In genomic region chr5:18466731-18467130, GRCh38 we compare ENCODE assay signal across 21 cellular contexts.
DNase-seq lines count a peak whose midpoint lies in the region; ATAC-seq and TF ChIP-seq lines count a peak whose summit lies in the region.
"Had no signal": no experiment of that assay in that cellular context is flagged by ENCODE, and none has a peak within 500 bp of the region (broad histone marks: within the 10 kb centered on the region; RNA-seq: fewer than 3 reads in every experiment).

No MANE protein-coding gene starts in this region.

- H2AFZ ChIP-seq in SU-DHL-6 (ENCODE audit: low read depth, low read length, severe bottlenecking) (peak overlapping the region; percentile 43), neuronal stem cell (ENCODE audit: low read length) (peak overlapping the region; percentile 64)
- H2AFZ ChIP-seq: GM23338 had no signal

- H3K9ac ChIP-seq in SU-DHL-6 (ENCODE audit: low read length) (no peak overlapping the region), neuronal stem cell (ENCODE audit: low read depth, low read length, poor library complexity) (no peak overlapping the region)
- H3K9ac ChIP-seq: BLaER1 had no signal

- H3K4me3 Mint-ChIP-seq in activated naive CD8-positive, alpha-beta T cell treated with anti-CD3 and anti-CD28 coated beads, Interleukin-2, amount 50 U/mL, for 24 hours, result no peak overlapping the region
- no peak overlapping the region for H3K4me3 Mint-ChIP-seq in activated CD8-positive, alpha-beta T cell treated with anti-CD3 and anti-CD28 coated beads, Interleukin-2, amount 10 ng/mL, durations not matched to agents 7 days and 5 days
- H3K4me3 Mint-ChIP-seq in activated T-cell treated with anti-CD3 and anti-CD28 coated beads, Interleukin-2, amount 50 U/mL, for 4 hours, result no peak overlapping the region
- H3K4me3 Mint-ChIP-seq: B cell; CD4-positive, CD25-positive, alpha-beta regulatory T cell; CD8-positive, alpha-beta T cell; GM23338; H9 had no signal

- H3K27me3 ChIP-seq in SU-DHL-6 (ENCODE audit: low read length) (no peaks in the 10 kb centered on the region), neuronal stem cell (ENCODE audit: control insufficient read depth in 3 of 3, insufficient read depth in 3 of 3, low read depth in 1 of 3, low read length in 3 of 3) (no peaks in the 10 kb centered on the region)
- H3K27me3 ChIP-seq: BLaER1 had no signal

- no peaks in the 10 kb centered on the region for H3K36me3 Mint-ChIP-seq in activated naive CD8-positive, alpha-beta T cell treated with anti-CD3 and anti-CD28 coated beads, Interleukin-2, amount 50 U/mL, for 24 hours (ENCODE audit: low read depth)
- H3K36me3 Mint-ChIP-seq in activated CD8-positive, alpha-beta T cell treated with anti-CD3 and anti-CD28 coated beads, Interleukin-2, amount 10 ng/mL, durations not matched to agents 7 days and 5 days (ENCODE audit: low read depth), result no peaks in the 10 kb centered on the region
- H3K36me3 Mint-ChIP-seq in activated T-cell treated with anti-CD3 and anti-CD28 coated beads, Interleukin-2, amount 50 U/mL, for 4 hours (ENCODE audit: insufficient read depth), result no peaks in the 10 kb centered on the region
- H3K36me3 Mint-ChIP-seq: CD4-positive, CD25-positive, alpha-beta regulatory T cell; CD8-positive, alpha-beta T cell had no signal

- H3K4me3 ChIP-seq in SU-DHL-6 (ENCODE audit: insufficient read depth, low read length, poor library complexity, severe bottlenecking) (no peak overlapping the region), epithelial cell of esophagus (ENCODE audit: low read length) (no peak overlapping the region), neuronal stem cell (ENCODE audit: low read length in 2 of 2) (no peak overlapping the region)
- H3K4me3 ChIP-seq: BLaER1, GM23338 had no signal

- no peak overlapping the region for H2BK15ac ChIP-seq in neuronal stem cell (ENCODE audit: low read length)

- H3K9me2 ChIP-seq in SU-DHL-6 (replicated peaks; ENCODE audit: insufficient read depth, low read length), result no peaks in the 10 kb centered on the region

- no peaks in the 10 kb centered on the region for H3F3A ChIP-seq in SU-DHL-6 (ENCODE audit: insufficient read depth)

- no peak overlapping the region for H3K14ac ChIP-seq in neuronal stem cell (ENCODE audit: low read length)

- H3K18ac ChIP-seq in neuronal stem cell (ENCODE audit: low read length), result no peak overlapping the region

- no peak for TF ChIP-seq CTCF in SU-DHL-6 (IDR thresholded peaks at IDR 0.05; ENCODE audit: insufficient read depth, low read length, poor library complexity, severe bottlenecking)
- no peak for TF ChIP-seq CTCF in epithelial cell of esophagus (IDR thresholded peaks at IDR 0.05; ENCODE audit: insufficient read depth, low read depth, low read length, missing control alignments)

- no peaks in the 10 kb centered on the region for H3K4me1 ChIP-seq in neuronal stem cell (ENCODE audit: control insufficient read depth in 2 of 2, insufficient read depth in 1 of 2, low read depth in 1 of 2, low read length in 2 of 2)
- H3K4me1 ChIP-seq: BLaER1, Caco-2 had no signal

- no peak overlapping the region for H3K23ac ChIP-seq in neuronal stem cell (ENCODE audit: low read depth, low read length, poor library complexity)

- WGBS in neuronal stem cell (ENCODE audit: extremely low coverage in 2 of 2, insufficient read length in 2 of 2, insufficient replicate concordance in 1 of 2), 2 donors, result no CpG with 5 or more reads among the region's 1 CpG

- no peaks in the 10 kb centered on the region for H3K4me1 Mint-ChIP-seq in activated naive CD8-positive, alpha-beta T cell treated with anti-CD3 and anti-CD28 coated beads, Interleukin-2, amount 50 U/mL, for 24 hours
- H3K4me1 Mint-ChIP-seq in activated CD8-positive, alpha-beta T cell treated with anti-CD3 and anti-CD28 coated beads, Interleukin-2, amount 10 ng/mL, durations not matched to agents 7 days and 5 days (ENCODE audit: low read depth), result no peaks in the 10 kb centered on the region
- H3K4me1 Mint-ChIP-seq in activated T-cell treated with anti-CD3 and anti-CD28 coated beads, Interleukin-2, amount 50 U/mL, for 4 hours (ENCODE audit: low read depth), result no peaks in the 10 kb centered on the region
- H3K4me1 Mint-ChIP-seq: B cell; CD4-positive, CD25-positive, alpha-beta regulatory T cell; GM23338 had no signal

- ATAC-seq in activated naive CD8-positive, alpha-beta T cell treated with anti-CD3 and anti-CD28 coated beads, Interleukin-2, amount 50 U/mL, for 24 hours, result no peak
- ATAC-seq in activated CD8-positive, alpha-beta T cell treated with anti-CD3 and anti-CD28 coated beads, Interleukin-2, amount 10 ng/mL, durations not matched to agents 7 days and 5 days, result no peak
- ATAC-seq in activated T-cell treated with anti-CD3 and anti-CD28 coated beads, Interleukin-2, amount 50 U/mL, for 4 hours, result no peak
- ATAC-seq: CD8-positive, alpha-beta T cell; HCT116 had no signal

- no peaks in the 10 kb centered on the region for H3K79me1 ChIP-seq in neuronal stem cell (ENCODE audit: low read depth, low read length)

- DNase-seq in NCI-H1417 (lab: John Stamatoyannopoulos, UW), result peak in 2 of 3 experiments; percentile 4 to 56
- DNase-seq in NCI-H1417 treated with DMSO at 0.1 percent for 48 hours (lab: John Stamatoyannopoulos, UW), result no peak
- peak; percentile 31 for DNase-seq in epithelial cell of esophagus (ENCODE audit: low read depth)
- DNase-seq in neuronal stem cell (ENCODE audit: low spot score), result no peak
- no peak for DNase-seq in activated naive CD8-positive, alpha-beta T cell treated with anti-CD3 and anti-CD28 coated beads, Interleukin-2, amount 50 U/mL, for 24 hours
- DNase-seq in activated CD8-positive, alpha-beta T cell treated with anti-CD3 and anti-CD28 coated beads, Interleukin-2, amount 10 ng/mL, durations not matched to agents 7 days and 5 days, result no peak
- DNase-seq in activated T-cell treated with anti-CD3 and anti-CD28 coated beads, Interleukin-2, amount 50 U/mL, for 4 hours, result no peak
- DNase-seq: CD8-positive, alpha-beta T cell; DMS79 treated with DMSO at 0.1 percent for 48 hours; GF-D8 had no signal

- H3K27me3 Mint-ChIP-seq in activated naive CD8-positive, alpha-beta T cell treated with anti-CD3 and anti-CD28 coated beads, Interleukin-2, amount 50 U/mL, for 24 hours, result no peaks in the 10 kb centered on the region
- H3K27me3 Mint-ChIP-seq in activated CD8-positive, alpha-beta T cell treated with anti-CD3 and anti-CD28 coated beads, Interleukin-2, amount 10 ng/mL, durations not matched to agents 7 days and 5 days (ENCODE audit: low read depth), result no peaks in the 10 kb centered on the region
- no peaks in the 10 kb centered on the region for H3K27me3 Mint-ChIP-seq in activated T-cell treated with anti-CD3 and anti-CD28 coated beads, Interleukin-2, amount 50 U/mL, for 4 hours (ENCODE audit: low read depth)
- H3K27me3 Mint-ChIP-seq: B cell; CD4-positive, CD25-positive, alpha-beta regulatory T cell had no signal

- CTCF ChIA-PET in activated CD8-positive, alpha-beta T cell treated with anti-CD3 and anti-CD28 coated beads, Interleukin-2, amount 10 ng/mL, durations not matched to agents 7 days and 5 days (lab: Charles Lee), result interaction anchor here (0.6 to 1.0 kb wide), 2 partner anchors 10 to 233 kb away, joined by 3 to 4 read pairs; no protein-coding TSS in a partner anchor

- H3K4me2 ChIP-seq in SU-DHL-6 (ENCODE audit: low read depth, low read length, poor library complexity, severe bottlenecking), result no peak overlapping the region
- H3K4me2 ChIP-seq in neuronal stem cell (ENCODE audit: insufficient read depth, low read length, poor library complexity, severe bottlenecking), result no peak overlapping the region
- H3K4me2 ChIP-seq: BLaER1, GM23338 had no signal

- no peaks in the 10 kb centered on the region for H4K20me1 ChIP-seq in SU-DHL-6 (ENCODE audit: low read depth, low read length)
- H4K20me1 ChIP-seq: BLaER1 had no signal

- H4K8ac ChIP-seq in neuronal stem cell (ENCODE audit: low read depth, low read length), result no peak overlapping the region

- no peaks in the 10 kb centered on the region for H3K9me3 Mint-ChIP-seq in activated naive CD8-positive, alpha-beta T cell treated with anti-CD3 and anti-CD28 coated beads, Interleukin-2, amount 50 U/mL, for 24 hours
- H3K9me3 Mint-ChIP-seq in activated CD8-positive, alpha-beta T cell treated with anti-CD3 and anti-CD28 coated beads, Interleukin-2, amount 10 ng/mL, durations not matched to agents 7 days and 5 days (ENCODE audit: insufficient read depth), result no peaks in the 10 kb centered on the region
- H3K9me3 Mint-ChIP-seq in activated T-cell treated with anti-CD3 and anti-CD28 coated beads, Interleukin-2, amount 50 U/mL, for 4 hours, result peaks cover 4% of the 10 kb centered on the region

- H3K27ac ChIP-seq in SU-DHL-6 (ENCODE audit: low read depth, low read length), result no peak overlapping the region
- no peak overlapping the region for H3K27ac ChIP-seq in neuronal stem cell (replicated peaks; ENCODE audit: low read length)
- H3K27ac ChIP-seq: 22Rv1, BLaER1, C4-2B had no signal

- H3K79me2 ChIP-seq in SU-DHL-6 (ENCODE audit: insufficient read depth, low read length), result no peaks in the 10 kb centered on the region

- H2BK5ac ChIP-seq in neuronal stem cell (ENCODE audit: low read length), result no peak overlapping the region

- H3K36me3 ChIP-seq in SU-DHL-6 (ENCODE audit: low read length) (no peaks in the 10 kb centered on the region), neuronal stem cell (replicated peaks in 1 of 2; ENCODE audit: control insufficient read depth in 2 of 2, insufficient read depth in 2 of 2, low read length in 2 of 2) (no peaks in the 10 kb centered on the region)
- H3K36me3 ChIP-seq: BLaER1 had no signal

- POLR2A ChIA-PET in activated CD8-positive, alpha-beta T cell treated with anti-CD3 and anti-CD28 coated beads, Interleukin-2, amount 10 ng/mL, durations not matched to agents 7 days and 5 days (lab: Charles Lee), result no interaction called here

- H2BK120ac ChIP-seq in neuronal stem cell (ENCODE audit: low read depth, low read length), result no peak overlapping the region

- H3K4ac ChIP-seq in neuronal stem cell (ENCODE audit: low read length), result no peak overlapping the region

- H3K27ac Mint-ChIP-seq in activated naive CD8-positive, alpha-beta T cell treated with anti-CD3 and anti-CD28 coated beads, Interleukin-2, amount 50 U/mL, for 24 hours, result no peak overlapping the region
- no peak overlapping the region for H3K27ac Mint-ChIP-seq in activated CD8-positive, alpha-beta T cell treated with anti-CD3 and anti-CD28 coated beads, Interleukin-2, amount 10 ng/mL, durations not matched to agents 7 days and 5 days
- H3K27ac Mint-ChIP-seq: B cell; CD4-positive, CD25-positive, alpha-beta regulatory T cell; CD8-positive, alpha-beta T cell; GM23338; HFFc6 had no signal

- no peak overlapping the region for H4K91ac ChIP-seq in neuronal stem cell (ENCODE audit: low read depth, low read length, poor library complexity)

- H3K9me3 ChIP-seq in SU-DHL-6 (ENCODE audit: insufficient read depth, low read length) (no peaks in the 10 kb centered on the region), neuronal stem cell (replicated peaks in 1 of 2; ENCODE audit: control insufficient read depth in 2 of 2, insufficient read depth in 1 of 2, low read depth in 1 of 2, low read length in 2 of 2) (no peaks in the 10 kb centered on the region)
- H3K9me3 ChIP-seq: BLaER1, Caco-2 had no signal

- H2BK12ac ChIP-seq in neuronal stem cell (ENCODE audit: low read length), result no peak overlapping the region

- no peak overlapping the region for H2AK5ac ChIP-seq in neuronal stem cell (ENCODE audit: low read depth, low read length)

Comparison
In these comparisons a context has a peak if more than half of its experiments do, and no peak if none do; other contexts are left out.
1. DNase-seq: peak in NCI-H1417 (2 of 3) and epithelial cell of esophagus (single experiment); none in NCI-H1417 treated with DMSO at 0.1 percent for 48 hours (single experiment), neuronal stem cell (single experiment), activated naive CD8-positive, alpha-beta T cell treated with anti-CD3 and anti-CD28 coated beads, Interleukin-2, amount 50 U/mL, for 24 hours (single experiment), activated CD8-positive, alpha-beta T cell treated with anti-CD3 and anti-CD28 coated beads, Interleukin-2, amount 10 ng/mL, durations not matched to agents 7 days and 5 days (single experiment) and activated T-cell treated with anti-CD3 and anti-CD28 coated beads, Interleukin-2, amount 50 U/mL, for 4 hours (single experiment).